In genomic region chrX:63404332-63404731, GRCh38 we compare ENCODE assay signal across 32 cellular contexts.
"Had no signal": no experiment of that assay in that cellular context is flagged by ENCODE, and none has a peak within 500 bp of the region (broad histone marks: within the 10 kb centered on the region; RNA-seq: fewer than 3 reads in every experiment).

No MANE protein-coding gene starts in this region.

- H3K27me3 Mint-ChIP-seq: activated CD4-positive, alpha-beta memory T cell treated with anti-CD3 and anti-CD28 coated beads, Interleukin-2, amount 10 ng/mL, durations not matched to agents 7 days and 5 days; activated CD4-positive, alpha-beta T cell treated with anti-CD3 and anti-CD28 coated beads for 36 hours; activated CD4-positive, alpha-beta T cell treated with anti-CD3 and anti-CD28 coated beads, Interleukin-2, amount 10 ng/mL, durations not matched to agents 7 days and 5 days; activated naive CD8-positive, alpha-beta T cell had no signal

- H3K36me3 ChIP-seq: adrenal gland, ascending aorta, brain microvascular endothelial cell, cardiac muscle cell, colonic mucosa, gastrocnemius medialis, heart left ventricle had no signal

- H3K4me1 Mint-ChIP-seq: activated CD4-positive, alpha-beta memory T cell treated with anti-CD3 and anti-CD28 coated beads, Interleukin-2, amount 10 ng/mL, durations not matched to agents 7 days and 5 days; activated CD4-positive, alpha-beta T cell treated with anti-CD3 and anti-CD28 coated beads for 36 hours; activated CD4-positive, alpha-beta T cell treated with anti-CD3 and anti-CD28 coated beads, Interleukin-2, amount 10 ng/mL, durations not matched to agents 7 days and 5 days had no signal

- H3K27ac Mint-ChIP-seq: activated CD4-positive, alpha-beta memory T cell treated with anti-CD3 and anti-CD28 coated beads, Interleukin-2, amount 10 ng/mL, durations not matched to agents 7 days and 5 days; activated CD4-positive, alpha-beta T cell treated with anti-CD3 and anti-CD28 coated beads for 36 hours; activated CD4-positive, alpha-beta T cell treated with anti-CD3 and anti-CD28 coated beads, Interleukin-2, amount 10 ng/mL, durations not matched to agents 7 days and 5 days; activated naive CD8-positive, alpha-beta T cell; activated T-cell treated with anti-CD3 and anti-CD28 coated beads, Interleukin-2, amount 50 U/mL, for 24 hours; activated T-cell treated with anti-CD3 and anti-CD28 coated beads, Interleukin-2, amount 50 U/mL, for 72 hours had no signal

- H3K9me3 Mint-ChIP-seq: activated CD4-positive, alpha-beta memory T cell treated with anti-CD3 and anti-CD28 coated beads, Interleukin-2, amount 10 ng/mL, durations not matched to agents 7 days and 5 days; activated T-cell treated with anti-CD3 and anti-CD28 coated beads, Interleukin-2, amount 50 U/mL, for 72 hours had no signal

- H3K9me3 ChIP-seq: adrenal gland, ascending aorta, colonic mucosa, gastrocnemius medialis, heart left ventricle had no signal

- H3K4me3 ChIP-seq: adrenal gland, ascending aorta, cardiac muscle cell, colonic mucosa, gastrocnemius medialis, heart left ventricle, hepatocyte had no signal

- H3K4me1 ChIP-seq: adrenal gland, ascending aorta, colonic mucosa, gastrocnemius medialis, heart left ventricle had no signal

- ATAC-seq: activated CD4-positive, alpha-beta T cell treated with anti-CD3 and anti-CD28 coated beads for 36 hours; activated T-cell treated with anti-CD3 and anti-CD28 coated beads, Interleukin-2, amount 50 U/mL, for 72 hours; esophagus mucosa; gastrocnemius medialis; heart left ventricle had no signal

- H3K4me2 ChIP-seq: hepatocyte had no signal

- FAIRE-seq: endometrium, endothelial cell of umbilical vein had no signal

- DNase-seq: activated CD4-positive, alpha-beta memory T cell treated with anti-CD3 and anti-CD28 coated beads, Interleukin-2, amount 10 ng/mL, durations not matched to agents 7 days and 5 days; activated CD4-positive, alpha-beta T cell treated with anti-CD3 and anti-CD28 coated beads for 36 hours; activated CD4-positive, alpha-beta T cell treated with anti-CD3 and anti-CD28 coated beads, Interleukin-2, amount 10 ng/mL, durations not matched to agents 7 days and 5 days; activated CD4-positive, alpha-beta T cell treated with anti-CD3 and anti-CD28 coated beads, Interleukin-2, amount 50 U/mL, for 4 hours; activated CD4-positive, CD25-positive, alpha-beta regulatory T cell; activated CD4-positive, CD25-positive, alpha-beta regulatory T cell treated with anti-CD3 and anti-CD28 coated beads, Interleukin-2, amount 50 U/mL, for 72 hours; activated CD8-positive, alpha-beta memory T cell treated with anti-CD3 and anti-CD28 coated beads, Interleukin-2, amount 50 U/mL, for 48 hours; activated gamma-delta T cell; activated naive CD4-positive, alpha-beta T cell treated with anti-CD3 and anti-CD28 coated beads, Interleukin-2, amount 50 U/mL, for 16 hours; activated naive CD4-positive, alpha-beta T cell treated with Interleukin-2 at 50 U/mL for 16 hours; activated T-cell treated with anti-CD3 and anti-CD28 coated beads for 4 hours; activated T-cell treated with anti-CD3 and anti-CD28 coated beads, Interleukin-2, amount 50 U/mL, for 24 hours; activated T-cell treated with anti-CD3 and anti-CD28 coated beads, Interleukin-2, amount 50 U/mL, for 72 hours; adrenal gland; amygdala; brain microvascular endothelial cell; central memory CD4-positive, alpha-beta T cell; cerebellar nuclear complex; colonic mucosa; effector CD8-positive, alpha-beta T cell; foreskin fibroblast; gastrocnemius medialis; glutamatergic neuron; heart left ventricle; T-helper 2 cell had no signal

- H3K4me3 Mint-ChIP-seq: activated CD4-positive, alpha-beta memory T cell treated with anti-CD3 and anti-CD28 coated beads, Interleukin-2, amount 10 ng/mL, durations not matched to agents 7 days and 5 days; activated CD4-positive, alpha-beta T cell treated with anti-CD3 and anti-CD28 coated beads for 36 hours; activated CD4-positive, alpha-beta T cell treated with anti-CD3 and anti-CD28 coated beads, Interleukin-2, amount 10 ng/mL, durations not matched to agents 7 days and 5 days; activated naive CD8-positive, alpha-beta T cell; activated T-cell treated with anti-CD3 and anti-CD28 coated beads, Interleukin-2, amount 50 U/mL, for 24 hours; activated T-cell treated with anti-CD3 and anti-CD28 coated beads, Interleukin-2, amount 50 U/mL, for 72 hours had no signal

- H3K27me3 ChIP-seq: adrenal gland, ascending aorta, brain microvascular endothelial cell, cardiac muscle cell, colonic mucosa, gastrocnemius medialis, heart left ventricle, hepatocyte had no signal

- H3K27ac ChIP-seq: adrenal gland, ascending aorta, brain microvascular endothelial cell, cardiac muscle cell, colonic mucosa, gastrocnemius medialis, heart left ventricle, hepatocyte had no signal
